In genomic region chr15:63349621-63350020, GRCh38 we compare ENCODE assay signal across 23 cellular contexts. TPM values are rescaled to one million over a fixed set of nuclear protein-coding genes. Genes with fewer than 3 reads are reported as not detected.
DNase-seq lines count a peak whose midpoint lies in the region; ATAC-seq, FAIRE-seq and TF ChIP-seq lines count a peak whose summit lies in the region.
"Had no signal": no experiment of that assay in that cellular context is flagged by ENCODE, and none has a peak within 500 bp of the region (broad histone marks: within the 10 kb centered on the region; RNA-seq: fewer than 3 reads in every experiment).

No MANE protein-coding gene starts in this region.

- ATAC-seq in activated CD8-positive, alpha-beta T cell treated with anti-CD3 and anti-CD28 coated beads, Interleukin-2, amount 10 ng/mL, durations not matched to agents 7 days and 5 days: no peak
- ATAC-seq: activated CD4-positive, alpha-beta T cell treated with anti-CD3 and anti-CD28 coated beads for 36 hours; effector memory CD8-positive, alpha-beta T cell; stimulated activated naive CD8-positive, alpha-beta T cell treated with anti-CD3 and anti-CD28 coated beads, Interleukin-15, Interleukin-2, amounts not matched to agents 100 U/mL and 50 U/mL, for 24 hours had no signal

- H3K36me3 ChIP-seq in adipocyte (ENCODE audit: control insufficient read depth, insufficient read depth, low read length, severe bottlenecking) (no peaks in the 10 kb centered on the region), kidney (ENCODE audit: control insufficient read depth in 1 of 2, insufficient read depth in 2 of 2, low read length in 2 of 2) (peaks cover 4 to 16% of the 10 kb centered on the region in 2 donors), subcutaneous abdominal adipose tissue (ENCODE audit: control insufficient read depth in 5 of 5, insufficient read depth in 5 of 5, low read length in 5 of 5) (no peaks in the 10 kb centered on the region)
- H3K36me3 ChIP-seq: sigmoid colon had no signal

- no peaks in the 10 kb centered on the region for H3K27me3 ChIP-seq in adipocyte (replicated peaks; ENCODE audit: control insufficient read depth, insufficient read depth, low read length)
- H3K27me3 ChIP-seq in subcutaneous abdominal adipose tissue (ENCODE audit: control insufficient read depth in 5 of 5, insufficient read depth in 4 of 5, low read length in 5 of 5): no peaks in the 10 kb centered on the region
- H3K27me3 ChIP-seq: sigmoid colon had no signal

- no peaks in the 10 kb centered on the region for H3K9me3 Mint-ChIP-seq in HFFc6
- H3K9me3 Mint-ChIP-seq in activated CD4-positive, alpha-beta memory T cell treated with anti-CD3 and anti-CD28 coated beads, Interleukin-2, amount 10 ng/mL, durations not matched to agents 7 days and 5 days: no peaks in the 10 kb centered on the region
- no peaks in the 10 kb centered on the region for H3K9me3 Mint-ChIP-seq in activated CD8-positive, alpha-beta T cell treated with anti-CD3 and anti-CD28 coated beads, Interleukin-2, amount 10 ng/mL, durations not matched to agents 7 days and 5 days (ENCODE audit: insufficient read depth)
- H3K9me3 Mint-ChIP-seq: effector memory CD8-positive, alpha-beta T cell had no signal

- POLR2A ChIA-PET in activated CD4-positive, alpha-beta memory T cell treated with anti-CD3 and anti-CD28 coated beads, Interleukin-2, amount 10 ng/mL, durations not matched to agents 7 days and 5 days (lab: Charles Lee): no interaction called here
- POLR2A ChIA-PET in activated CD8-positive, alpha-beta T cell treated with anti-CD3 and anti-CD28 coated beads, Interleukin-2, amount 10 ng/mL, durations not matched to agents 7 days and 5 days (lab: Charles Lee): no interaction called here

- H3K4me3 ChIP-seq in adipocyte (ENCODE audit: low read length): no peak overlapping the region
- no peak overlapping the region for H3K4me3 ChIP-seq in kidney (ENCODE audit: low read length in 2 of 2)
- H3K4me3 ChIP-seq in subcutaneous abdominal adipose tissue (ENCODE audit: low read depth in 1 of 5, low read length in 5 of 5): peak overlapping the region in 1 of 5 donors; percentile 12
- H3K4me3 ChIP-seq: sigmoid colon had no signal

- H3K9me3 ChIP-seq in adipocyte (ENCODE audit: control insufficient read depth, low read length) (no peaks in the 10 kb centered on the region), kidney (ENCODE audit: control insufficient read depth in 1 of 2, low read length in 2 of 2) (no peaks in the 10 kb centered on the region), subcutaneous abdominal adipose tissue (ENCODE audit: control insufficient read depth in 5 of 5, low read length in 5 of 5) (no peaks in the 10 kb centered on the region)
- H3K9me3 ChIP-seq: sigmoid colon had no signal

- H3K4me3 Mint-ChIP-seq in HFFc6: no peak overlapping the region
- H3K4me3 Mint-ChIP-seq in activated CD4-positive, alpha-beta memory T cell treated with anti-CD3 and anti-CD28 coated beads, Interleukin-2, amount 10 ng/mL, durations not matched to agents 7 days and 5 days: no peak overlapping the region
- no peak overlapping the region for H3K4me3 Mint-ChIP-seq in activated CD8-positive, alpha-beta T cell treated with anti-CD3 and anti-CD28 coated beads, Interleukin-2, amount 10 ng/mL, durations not matched to agents 7 days and 5 days
- H3K4me3 Mint-ChIP-seq: activated CD4-positive, alpha-beta T cell treated with anti-CD3 and anti-CD28 coated beads for 36 hours; effector memory CD8-positive, alpha-beta T cell had no signal

- H3K27me3 Mint-ChIP-seq in HFFc6 (ENCODE audit: insufficient read depth): peaks cover 2% of the 10 kb centered on the region; the same call in 1 of the 2 replicates
- peaks cover 6% of the 10 kb centered on the region for H3K27me3 Mint-ChIP-seq in activated CD4-positive, alpha-beta memory T cell treated with anti-CD3 and anti-CD28 coated beads, Interleukin-2, amount 10 ng/mL, durations not matched to agents 7 days and 5 days
- peaks cover 6% of the 10 kb centered on the region for H3K27me3 Mint-ChIP-seq in activated CD8-positive, alpha-beta T cell treated with anti-CD3 and anti-CD28 coated beads, Interleukin-2, amount 10 ng/mL, durations not matched to agents 7 days and 5 days (ENCODE audit: low read depth)
- H3K27me3 Mint-ChIP-seq: activated CD4-positive, alpha-beta T cell treated with anti-CD3 and anti-CD28 coated beads for 36 hours had no signal

- H3K36me3 Mint-ChIP-seq in HFFc6 (ENCODE audit: low read depth): no peaks in the 10 kb centered on the region
- no peaks in the 10 kb centered on the region for H3K36me3 Mint-ChIP-seq in activated CD4-positive, alpha-beta memory T cell treated with anti-CD3 and anti-CD28 coated beads, Interleukin-2, amount 10 ng/mL, durations not matched to agents 7 days and 5 days (ENCODE audit: low read depth)
- H3K36me3 Mint-ChIP-seq in activated CD8-positive, alpha-beta T cell treated with anti-CD3 and anti-CD28 coated beads, Interleukin-2, amount 10 ng/mL, durations not matched to agents 7 days and 5 days (ENCODE audit: low read depth): no peaks in the 10 kb centered on the region

- H3K4me1 Mint-ChIP-seq in HFFc6 (ENCODE audit: low read depth): peaks cover 50% of the 10 kb centered on the region
- H3K4me1 Mint-ChIP-seq in activated CD4-positive, alpha-beta memory T cell treated with anti-CD3 and anti-CD28 coated beads, Interleukin-2, amount 10 ng/mL, durations not matched to agents 7 days and 5 days: peaks cover 1% of the 10 kb centered on the region
- no peaks in the 10 kb centered on the region for H3K4me1 Mint-ChIP-seq in activated CD8-positive, alpha-beta T cell treated with anti-CD3 and anti-CD28 coated beads, Interleukin-2, amount 10 ng/mL, durations not matched to agents 7 days and 5 days (ENCODE audit: low read depth)
- H3K4me1 Mint-ChIP-seq: activated CD4-positive, alpha-beta T cell treated with anti-CD3 and anti-CD28 coated beads for 36 hours had no signal

- H3K27ac ChIP-seq in kidney (ENCODE audit: low read depth in 2 of 2, low read length in 2 of 2) (peak overlapping the region; percentile 54 to 59), subcutaneous abdominal adipose tissue (ENCODE audit: low read depth, low read length) (peak overlapping the region; percentile 85)

- intact Hi-C loops in kidney (cut with DNase I): no loop called here

- peak overlapping the region; percentile 31 for H3K9ac ChIP-seq in adipocyte (ENCODE audit: low read length)
- no peak overlapping the region for H3K9ac ChIP-seq in kidney (ENCODE audit: low read length in 2 of 2)
- H3K9ac ChIP-seq in subcutaneous abdominal adipose tissue (ENCODE audit: low read length in 5 of 5): peak overlapping the region in 1 of 5 donors; percentile 41

- no peak for FAIRE-seq in kidney (lab: Jason Lieb, UNC)

- DNase-seq in HFFc6 (no peak), adipocyte (ENCODE audit: low read depth) (no peak), kidney (no peak), 8988T (no peak)
- no peak for DNase-seq in activated CD4-positive, alpha-beta memory T cell treated with anti-CD3 and anti-CD28 coated beads, Interleukin-2, amount 10 ng/mL, durations not matched to agents 7 days and 5 days
- no peak for DNase-seq in activated CD8-positive, alpha-beta T cell treated with anti-CD3 and anti-CD28 coated beads, Interleukin-2, amount 10 ng/mL, durations not matched to agents 7 days and 5 days
- DNase-seq: activated CD4-positive, alpha-beta T cell treated with anti-CD3 and anti-CD28 coated beads for 36 hours; activated naive CD4-positive, alpha-beta T cell treated with Interleukin-2 at 50 U/mL for 16 hours; activated T-cell treated with anti-CD3 and anti-CD28 coated beads, Interleukin-2, amount 50 U/mL, for 48 hours; amniotic stem cell; cortex of kidney; DMS79 treated with DMSO at 0.1 percent for 48 hours; effector memory CD8-positive, alpha-beta T cell; GF-D8; islet precursor cell; NCI-H1092; NCI-H1694 treated with DMSO at 0.1 percent for 48 hours; posterior cingulate gyrus; sigmoid colon; stimulated activated naive CD8-positive, alpha-beta T cell treated with anti-CD3 and anti-CD28 coated beads, Interleukin-15, Interleukin-2, amounts not matched to agents 100 U/mL and 50 U/mL, for 24 hours; trophoblast cell had no signal

- CTCF ChIA-PET in activated CD4-positive, alpha-beta memory T cell treated with anti-CD3 and anti-CD28 coated beads, Interleukin-2, amount 10 ng/mL, durations not matched to agents 7 days and 5 days (lab: Charles Lee): no interaction called here
- CTCF ChIA-PET in activated CD8-positive, alpha-beta T cell treated with anti-CD3 and anti-CD28 coated beads, Interleukin-2, amount 10 ng/mL, durations not matched to agents 7 days and 5 days (lab: Charles Lee): no interaction called here

- H3K27ac Mint-ChIP-seq in HFFc6: peak overlapping the region; percentile 20
- H3K27ac Mint-ChIP-seq in activated CD4-positive, alpha-beta memory T cell treated with anti-CD3 and anti-CD28 coated beads, Interleukin-2, amount 10 ng/mL, durations not matched to agents 7 days and 5 days: no peak overlapping the region
- no peak overlapping the region for H3K27ac Mint-ChIP-seq in activated CD8-positive, alpha-beta T cell treated with anti-CD3 and anti-CD28 coated beads, Interleukin-2, amount 10 ng/mL, durations not matched to agents 7 days and 5 days
- H3K27ac Mint-ChIP-seq: activated CD4-positive, alpha-beta T cell treated with anti-CD3 and anti-CD28 coated beads for 36 hours; effector memory CD8-positive, alpha-beta T cell had no signal

- H3K4me1 ChIP-seq in adipocyte (ENCODE audit: control insufficient read depth, insufficient read depth, low read length) (peaks cover 41% of the 10 kb centered on the region), kidney (ENCODE audit: control insufficient read depth in 1 of 2, insufficient read depth in 1 of 2, low read depth in 1 of 2, low read length in 2 of 2) (peaks cover 45 to 47% of the 10 kb centered on the region in 2 donors), subcutaneous abdominal adipose tissue (ENCODE audit: control insufficient read depth in 5 of 5, insufficient read depth in 5 of 5, low read length in 5 of 5) (peaks cover 13 to 35% (median 29%) of the 10 kb centered on the region in 5 donors)

- TF ChIP-seq CTCF in HFFc6 (IDR thresholded peaks at IDR 0.05): no peak
- no peak for TF ChIP-seq CTCF in kidney (IDR thresholded peaks at IDR 0.05; ENCODE audit: borderline replicate concordance, extremely low read depth, insufficient read depth)

RNA-seq across cellular contexts. Expression of gene CA12, which starts 32.0 kb away (rescaled TPM):
- 10 to 100 TPM in 4 of 6 experiments, 1 to 10 TPM in 2; 8.3 to 18.2 (median 15.8) TPM for total RNA-seq in HFFc6 (2021; fragmentation: NEBNext Ultra II Directional; extraction: Animal tissue kit (Norgen Biotek cat#: 25700))
- total RNA-seq in kidney: 237 TPM
- polyA plus RNA-seq in kidney (ENCODE audit: insufficient read depth, low read depth, low replicate concordance): 242 TPM
- total RNA-seq in activated CD4-positive, alpha-beta memory T cell treated with anti-CD3 and anti-CD28 coated beads, Interleukin-2, amount 10 ng/mL, durations not matched to agents 7 days and 5 days: under 1 TPM in 1 of 2 experiments, not detected in 1; 0.20 TPM
- total RNA-seq in activated CD8-positive, alpha-beta T cell treated with anti-CD3 and anti-CD28 coated beads, Interleukin-2, amount 10 ng/mL, durations not matched to agents 7 days and 5 days: not detected
- total RNA-seq: T-helper 2 cell treated with Interferon-gamma antibody and Interleukin-4, amounts not matched to agents 100 ng/mL and 5 ng/mL, for 36 hours had no signal

Comparison
In these comparisons a context has a peak if more than half of its experiments do, and no peak if none do; other contexts are left out.
1. RNA of gene CA12, which starts 32.0 kb away (total RNA-seq): 237 TPM in kidney (single experiment); 8.3 to 18.2 TPM in HFFc6, 0.20 TPM in activated CD4-positive, alpha-beta memory T cell treated with anti-CD3 and anti-CD28 coated beads, Interleukin-2, amount 10 ng/mL, durations not matched to agents 7 days and 5 days and not detected in activated CD8-positive, alpha-beta T cell treated with anti-CD3 and anti-CD28 coated beads, Interleukin-2, amount 10 ng/mL, durations not matched to agents 7 days and 5 days; every median in the first group is over 10 times any median in the second.